Comparison of ENCODE assay signal across 24 cellular contexts in genomic region chr2:46367286-46367685, GRCh38.
DNase-seq lines count a peak whose midpoint lies in the region; ATAC-seq and TF ChIP-seq lines count a peak whose summit lies in the region.
"Had no signal": no experiment of that assay in that cellular context is flagged by ENCODE, and none has a peak within 500 bp of the region (broad histone marks: within the 10 kb centered on the region; RNA-seq: fewer than 3 reads in every experiment).

No MANE protein-coding gene starts in this region.

- no peak overlapping the region for H3K4ac ChIP-seq in IMR-90 (ENCODE audit: low read depth, low read length)

- no peak for TF ChIP-seq RAD21 in IMR-90 (IDR thresholded peaks at IDR 0.05; ENCODE audit: low read length)

- no peak overlapping the region for H2BK15ac ChIP-seq in IMR-90 (ENCODE audit: low read depth, low read length)

- dilution Hi-C loops in IMR-90 (cut with HindIII; ENCODE audit: low sequenced_read_pairs, unreplicated experiment) = no loop called here

- H2BK120ac ChIP-seq in IMR-90 (ENCODE audit: low read depth, low read length) = no peak overlapping the region

- H2AK5ac ChIP-seq in IMR-90 (ENCODE audit: low read depth, low read length) = no peak overlapping the region; the same call in 1 of the 2 replicates

- WGBS in IMR-90 (ENCODE audit: extremely low coverage in 2 of 2, insufficient read length in 1 of 2), 2 experiments = 94% methylated on average over 5 of the region's 6 CpGs; no CpG with 5 or more reads in 1 of the 2 experiments
- 77% methylated on average over 6 of the region's 6 CpGs for WGBS in right lobe of liver (ENCODE audit: insufficient coverage, low coverage, low lambda C conversion rate, missing lambda C conversion rate)

- H2AFZ ChIP-seq in IMR-90 (replicated peaks; ENCODE audit: low read length, poor library complexity) = no peak overlapping the region
- H2AFZ ChIP-seq in osteoblast (ENCODE audit: low read length) = no peak overlapping the region
- H2AFZ ChIP-seq: PC-9 had no signal

- no peak overlapping the region for H2AK9ac ChIP-seq in IMR-90 (replicated peaks; ENCODE audit: low read depth, low read length, poor library complexity)

- intact Hi-C loops in IMR-90 (cut with micrococcal nuclease) (no loop called here), right lobe of liver (cut with DNase I) (loop anchor here in 1 of 2 donors (10.0 kb wide), 1 partner anchor 352 kb away; no protein-coding TSS in a partner anchor), gastrocnemius medialis (cut with DNase I; ENCODE audit: low total_unique reads) (loop anchor here (2.0 kb wide), 1 partner anchor 356 kb away; no protein-coding TSS in a partner anchor)

- TF ChIP-seq CTCF in IMR-90 (conservative IDR thresholded peaks at IDR 0.05; ENCODE audit: low read depth, low read length) (no peak), right lobe of liver (IDR thresholded peaks at IDR 0.05) (no peak), gastrocnemius medialis (IDR thresholded peaks at IDR 0.05 in 4 of 5, conservative IDR thresholded peaks at IDR 0.05 in 1 of 5) (no peak), osteoblast (IDR thresholded peaks at IDR 0.05; ENCODE audit: extremely low read depth, low read depth, low read length) (no peak)

- H3K9me3 ChIP-seq in IMR-90 (ENCODE audit: control insufficient read depth, insufficient read depth, low read length) (no peaks in the 10 kb centered on the region), right lobe of liver (no peaks in the 10 kb centered on the region), gastrocnemius medialis (no peaks in the 10 kb centered on the region), osteoblast (ENCODE audit: low read depth, low read length) (no peaks in the 10 kb centered on the region)
- H3K9me3 ChIP-seq: neutrophil, right atrium auricular region, stomach had no signal

- no peak overlapping the region; the same call in 1 of the 2 replicates for H3K18ac ChIP-seq in IMR-90 (ENCODE audit: low read depth, low read length)

- peaks cover 18% of the 10 kb centered on the region for H3K9me1 ChIP-seq in IMR-90 (ENCODE audit: insufficient read depth, low read length)

- no peaks in the 10 kb centered on the region for H3K27me3 ChIP-seq in IMR-90 (ENCODE audit: control insufficient read depth, insufficient read depth, low read length)
- H3K27me3 ChIP-seq in right lobe of liver = no peaks in the 10 kb centered on the region
- H3K27me3 ChIP-seq in gastrocnemius medialis = no peaks in the 10 kb centered on the region
- H3K27me3 ChIP-seq in osteoblast (ENCODE audit: insufficient read depth, low read length) = no peaks in the 10 kb centered on the region
- H3K27me3 ChIP-seq: neutrophil, right atrium auricular region, stomach had no signal

- POLR2A ChIA-PET in IMR-90 (lab: Charles Lee; ENCODE audit: unreplicated experiment) = no interaction called here

- H3K56ac ChIP-seq in IMR-90 (ENCODE audit: extremely low read depth, insufficient read depth, low read length) = no peak overlapping the region

- peak overlapping the region in 1 of 2 experiments; percentile 30; a peak in 1 of 4 replicates for H4K8ac ChIP-seq in IMR-90 (ENCODE audit: low read depth in 2 of 2, low read length in 2 of 2)

- peaks cover 15% of the 10 kb centered on the region for H3K4me1 ChIP-seq in IMR-90 (ENCODE audit: control insufficient read depth, insufficient read depth, low read length)
- peaks cover 0 to 24% (median 12%) of the 10 kb centered on the region in 4 donors for H3K4me1 ChIP-seq in right lobe of liver
- peaks cover 7 to 10% of the 10 kb centered on the region in 2 donors for H3K4me1 ChIP-seq in gastrocnemius medialis
- peaks cover 15% of the 10 kb centered on the region for H3K4me1 ChIP-seq in osteoblast (ENCODE audit: insufficient read depth, low read length)

- H3K27ac ChIP-seq in IMR-90 (ENCODE audit: insufficient read depth, low read length) = no peak overlapping the region
- H3K27ac ChIP-seq in right lobe of liver = peak overlapping the region in 2 of 3 donors; percentile 45 to 61
- H3K27ac ChIP-seq in gastrocnemius medialis = peak overlapping the region in 3 of 4 donors; percentile 14 to 64 (median 39)
- H3K27ac ChIP-seq in osteoblast (ENCODE audit: low read depth, low read length) = no peak overlapping the region
- H3K27ac ChIP-seq: cardiac muscle cell, epithelial cell of prostate, neutrophil, PC-9 had no signal

- H3K79me1 ChIP-seq in IMR-90 (ENCODE audit: low read depth in 1 of 2, low read length in 2 of 2) = peaks cover 23 to 70% of the 10 kb centered on the region in 2 experiments

- TF ChIP-seq POLR2A in IMR-90 (IDR thresholded peaks at IDR 0.05; ENCODE audit: low read depth, low read length) (no peak), right lobe of liver (IDR thresholded peaks at IDR 0.05) (no peak), gastrocnemius medialis (IDR thresholded peaks at IDR 0.05) (no peak)

- BruUV-seq in IMR-90 (replicated peaks; lab: Mats Ljungman, UMichigan) = no TSS peak

- ATAC-seq in IMR-90 (ENCODE audit: low read depth) (no peak), right lobe of liver (peak in 2 of 4 donors; percentile 5 to 6), gastrocnemius medialis (peak; percentile 48 to 61), GM18520 (IDR thresholded peaks at IDR 0.05; ENCODE audit: unreplicated experiment) (no peak), GM21390 (IDR thresholded peaks at IDR 0.05; ENCODE audit: unreplicated experiment) (no peak)
- ATAC-seq: activated CD4-positive, alpha-beta T cell treated with anti-CD3 and anti-CD28 coated beads for 36 hours; activated T-cell treated with anti-CD3 and anti-CD28 coated beads, Interleukin-2, amount 50 U/mL, for 4 hours; HCT116; T-cell had no signal

- H3K9ac ChIP-seq in IMR-90 (ENCODE audit: low read depth, low read length) = no peak overlapping the region

- in situ Hi-C loops in IMR-90 (cut with MboI; ENCODE audit: low sequenced_read_pairs) = loop anchor here (25.0 kb wide), 1 partner anchor 355 kb away; no protein-coding TSS in a partner anchor
- in situ Hi-C loops in gastrocnemius medialis (cut with MboI; ENCODE audit: low sequenced_read_pairs in 4 of 4) = loop anchor here (10.0 to 25.0 kb wide), 4 partner anchors 130 to 372 kb away; no protein-coding TSS in a partner anchor

- H3K14ac ChIP-seq in IMR-90 (replicated peaks; ENCODE audit: low read depth, low read length) = no peak overlapping the region

- DNase-seq in IMR-90 = peak; percentile 47
- DNase-seq in cerebellum (ENCODE audit: low spot score) = peak; percentile 44
- DNase-seq in right lobe of liver = no peak
- no peak for DNase-seq in gastrocnemius medialis
- no peak for DNase-seq in osteoblast (ENCODE audit: insufficient read length, low spot score, missing footprints)
- DNase-seq: activated CD4-positive, alpha-beta T cell treated with anti-CD3 and anti-CD28 coated beads for 36 hours; activated naive CD4-positive, alpha-beta T cell treated with anti-CD3 and anti-CD28 coated beads for 36 hours; activated T-cell treated with anti-CD3 and anti-CD28 coated beads, Interleukin-2, amount 50 U/mL, for 4 hours; CD4-positive, CD25-positive, alpha-beta regulatory T cell; foreskin melanocyte; KG1; mammary epithelial cell; NCI-H226; PC-9; SIG-M5; stomach; T-cell had no signal

- no peak overlapping the region for H4K91ac ChIP-seq in IMR-90 (ENCODE audit: insufficient read depth, low read depth, low read length)

- H3K4me3 ChIP-seq in IMR-90 (ENCODE audit: insufficient read depth, low read depth, low read length) (no peak overlapping the region), right lobe of liver (no peak overlapping the region), gastrocnemius medialis (no peak overlapping the region), osteoblast (ENCODE audit: insufficient read depth, low read length) (no peak overlapping the region)
- H3K4me3 ChIP-seq: cardiac muscle cell, PC-9, right atrium auricular region, stomach had no signal

- H2BK20ac ChIP-seq in IMR-90 (ENCODE audit: low read depth, low read length) = no peak overlapping the region

- CTCF ChIA-PET in IMR-90 (lab: Yijun Ruan, JAX) = interaction anchor here (1.2 to 1.4 kb wide), 2 partner anchors 73 to 374 kb away, joined by 3 to 7 read pairs; no protein-coding TSS in a partner anchor

- H4K20me1 ChIP-seq in IMR-90 (ENCODE audit: insufficient read depth, low read length) (peaks cover 17% of the 10 kb centered on the region; the same call in 1 of the 2 replicates), osteoblast (ENCODE audit: insufficient read depth, low read length) (no peaks in the 10 kb centered on the region)

- H3K23ac ChIP-seq in IMR-90 (ENCODE audit: low read depth, low read length) = no peak overlapping the region; the same call in 1 of the 2 replicates

- peaks cover 18% of the 10 kb centered on the region for H3K79me2 ChIP-seq in osteoblast (ENCODE audit: insufficient read depth, low read length)

- no peak overlapping the region for H2BK5ac ChIP-seq in IMR-90 (ENCODE audit: low read depth, low read length, poor library complexity, severe bottlenecking)

- no peak overlapping the region for H4K5ac ChIP-seq in IMR-90 (ENCODE audit: low read depth, low read length)

- peaks cover 57% of the 10 kb centered on the region for H3K36me3 ChIP-seq in IMR-90 (ENCODE audit: control insufficient read depth, insufficient read depth, low read length)
- H3K36me3 ChIP-seq in right lobe of liver = peaks cover 10 to 51% (median 27%) of the 10 kb centered on the region in 4 donors
- peaks cover 0 to 26% of the 10 kb centered on the region in 2 donors for H3K36me3 ChIP-seq in gastrocnemius medialis
- peaks cover 63% of the 10 kb centered on the region for H3K36me3 ChIP-seq in osteoblast (ENCODE audit: insufficient read depth, low read length)
- H3K36me3 ChIP-seq: cardiac muscle cell, neutrophil had no signal

- no peak overlapping the region for H3K4me2 ChIP-seq in IMR-90 (ENCODE audit: low read depth, low read length)
- no peak overlapping the region for H3K4me2 ChIP-seq in osteoblast (ENCODE audit: insufficient read depth, low read length)
- H3K4me2 ChIP-seq: PC-9 had no signal

TF ChIP-seq in IMR-90, 13 proteins besides CTCF, POLR2A, EP300 and RAD21 (continues in another document):
- TF ChIP-seq, protein P1, sequence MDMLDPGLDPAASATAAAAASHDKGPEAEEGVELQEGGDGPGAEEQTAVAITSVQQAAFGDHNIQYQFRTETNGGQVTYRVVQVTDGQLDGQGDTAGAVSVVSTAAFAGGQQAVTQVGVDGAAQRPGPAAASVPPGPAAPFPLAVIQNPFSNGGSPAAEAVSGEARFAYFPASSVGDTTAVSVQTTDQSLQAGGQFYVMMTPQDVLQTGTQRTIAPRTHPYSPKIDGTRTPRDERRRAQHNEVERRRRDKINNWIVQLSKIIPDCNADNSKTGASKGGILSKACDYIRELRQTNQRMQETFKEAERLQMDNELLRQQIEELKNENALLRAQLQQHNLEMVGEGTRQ (IDR thresholded peaks at IDR 0.05; ENCODE audit: low read depth, low read length) = no peak
- no peak for TF ChIP-seq NFE2L2 (IDR thresholded peaks at IDR 0.05; ENCODE audit: low read depth, low read length)
- no peak for TF ChIP-seq CHD1 (IDR thresholded peaks at IDR 0.05; ENCODE audit: low read depth, low read length)

Comparison
In these comparisons a context has a peak if more than half of its experiments do, and no peak if none do; other contexts are left out.
1. ATAC-seq: peak in gastrocnemius medialis (2 of 2); none in IMR-90 (single experiment), GM18520 (single experiment) and GM21390 (single experiment).
2. DNase-seq: peak in IMR-90 (single experiment) and cerebellum (single experiment); none in right lobe of liver (0 of 3), gastrocnemius medialis (0 of 2) and osteoblast (single experiment).
3. H3K27ac ChIP-seq: peak in right lobe of liver (2 of 3) and gastrocnemius medialis (3 of 4); none in IMR-90 (single experiment) and osteoblast (single experiment).